Comparison of ENCODE assay signal across 9 cellular contexts in the genomic region with DNA sequence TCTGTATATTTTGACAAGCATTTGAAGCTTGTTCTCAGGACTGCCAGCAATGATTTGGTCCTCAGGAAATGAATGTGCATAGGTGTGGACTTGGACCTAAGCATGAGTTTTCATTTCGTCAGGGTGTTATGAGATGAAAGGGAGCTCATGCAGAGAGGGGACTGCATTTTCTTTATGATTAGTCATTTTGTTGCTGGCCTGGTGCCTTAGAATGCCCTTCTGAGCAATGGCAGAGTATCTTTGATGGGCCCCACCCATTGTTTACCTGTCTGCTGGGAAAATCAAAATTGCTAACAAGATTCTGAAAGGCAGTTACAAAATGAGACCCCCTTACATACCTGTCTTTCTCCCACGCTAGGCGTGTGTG. TPM values are rescaled to one million over a fixed set of nuclear protein-coding genes. Genes with fewer than 3 reads are reported as not detected.
DNase-seq lines count a peak whose midpoint lies in the region; ATAC-seq, FAIRE-seq and TF ChIP-seq lines count a peak whose summit lies in the region.
"Had no signal": no experiment of that assay in that cellular context is flagged by ENCODE, and none has a peak within 500 bp of the region (broad histone marks: within the 10 kb centered on the region; RNA-seq: fewer than 3 reads in every experiment).

No MANE protein-coding gene starts in this region.

- no peak for FAIRE-seq in GM19239 (lab: Jason Lieb, UNC)

- H3K27me3 ChIP-seq in BE2C (peaks cover 4% of the 10 kb centered on the region), gastroesophageal sphincter (peaks cover 3% of the 10 kb centered on the region)
- H3K27me3 ChIP-seq: cardiac muscle cell had no signal

- no peaks in the 10 kb centered on the region for H3K4me1 ChIP-seq in BE2C
- H3K4me1 ChIP-seq in gastroesophageal sphincter: peaks cover 0 to 17% (median 4%) of the 10 kb centered on the region in 3 donors

- ATAC-seq in GM21528 (IDR thresholded peaks at IDR 0.05; ENCODE audit: low FRiP score, unreplicated experiment) (peak; percentile 47), gastroesophageal sphincter (no peak)

- H3K36me3 ChIP-seq in BE2C (no peaks in the 10 kb centered on the region), gastroesophageal sphincter (peaks cover 0 to 15% of the 10 kb centered on the region in 2 donors)
- H3K36me3 ChIP-seq: cardiac muscle cell had no signal

- H3K9me3 ChIP-seq in BE2C (no peaks in the 10 kb centered on the region), gastroesophageal sphincter (no peaks in the 10 kb centered on the region)

- WGBS in gastroesophageal sphincter (ENCODE audit: low coverage in 1 of 2), 2 donors: 75 to 83% methylated on average over 3 of the region's 3 CpGs

- peak overlapping the region in 2 of 4 donors; percentile 21 to 51 for H3K27ac ChIP-seq in gastroesophageal sphincter
- H3K27ac ChIP-seq: cardiac muscle cell had no signal

- DNase-seq in EL (peak; percentile 9), glomerular visceral epithelial cell (ENCODE audit: extremely low spot score) (peak; percentile 30), BE2C (no peak), GM19239 (ENCODE audit: insufficient read length, low spot score) (no peak), activated gamma-delta T cell treated with Interleukin-2 at 50 U/mL for 16 hours (no peak)

- TF ChIP-seq POLR2A in gastroesophageal sphincter (IDR thresholded peaks at IDR 0.05): no peak

- no peak for TF ChIP-seq CTCF in BE2C (IDR thresholded peaks at IDR 0.05; ENCODE audit: low read depth, low read length)
- no peak for TF ChIP-seq CTCF in gastroesophageal sphincter (IDR thresholded peaks at IDR 0.05)

- H3K4me3 ChIP-seq in BE2C (ENCODE audit: low read depth, low read length): no peak overlapping the region
- no peak overlapping the region for H3K4me3 ChIP-seq in gastroesophageal sphincter
- H3K4me3 ChIP-seq: cardiac muscle cell had no signal

- TF ChIP-seq EP300 in Ishikawa (IDR thresholded peaks at IDR 0.05; ENCODE audit: borderline replicate concordance) (peak; percentile 82), gastroesophageal sphincter (IDR thresholded peaks at IDR 0.05) (no peak)

- peak; percentile 26; the same call in 1 of the 2 replicates for TF ChIP-seq RAD21 in Ishikawa (IDR thresholded peaks at IDR 0.05; ENCODE audit: low read depth)

TF ChIP-seq in Ishikawa, 13 proteins besides CTCF, POLR2A, EP300 and RAD21:
- peak; percentile 52; the same call in 1 of the 2 replicates for TF ChIP-seq FOXM1 (IDR thresholded peaks at IDR 0.05; ENCODE audit: borderline replicate concordance, low read depth)
- no peak for TF ChIP-seq REST (IDR thresholded peaks at IDR 0.05; ENCODE audit: low read depth)
- TF ChIP-seq, protein P1, sequence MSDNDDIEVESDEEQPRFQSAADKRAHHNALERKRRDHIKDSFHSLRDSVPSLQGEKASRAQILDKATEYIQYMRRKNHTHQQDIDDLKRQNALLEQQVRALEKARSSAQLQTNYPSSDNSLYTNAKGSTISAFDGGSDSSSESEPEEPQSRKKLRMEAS (IDR thresholded peaks at IDR 0.05): no peak
- 0 out of 2 replicates have a peak, but pooled peaks have one; percentile 22 for TF ChIP-seq YY1 (IDR thresholded peaks at IDR 0.05; ENCODE audit: low read depth)
- no peak for TF ChIP-seq CEBPB (IDR thresholded peaks at IDR 0.05)
- TF ChIP-seq, protein P2, sequence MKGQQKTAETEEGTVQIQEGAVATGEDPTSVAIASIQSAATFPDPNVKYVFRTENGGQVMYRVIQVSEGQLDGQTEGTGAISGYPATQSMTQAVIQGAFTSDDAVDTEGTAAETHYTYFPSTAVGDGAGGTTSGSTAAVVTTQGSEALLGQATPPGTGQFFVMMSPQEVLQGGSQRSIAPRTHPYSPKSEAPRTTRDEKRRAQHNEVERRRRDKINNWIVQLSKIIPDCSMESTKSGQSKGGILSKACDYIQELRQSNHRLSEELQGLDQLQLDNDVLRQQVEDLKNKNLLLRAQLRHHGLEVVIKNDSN (IDR thresholded peaks at IDR 0.05): no peak
- TF ChIP-seq EGR1 (IDR thresholded peaks at IDR 0.05): no peak
- TF ChIP-seq CREB1 (IDR thresholded peaks at IDR 0.05; ENCODE audit: low read depth): no peak
- no peak for TF ChIP-seq TAF1 (IDR thresholded peaks at IDR 0.05; ENCODE audit: low read depth)
- peak; percentile 80 for TF ChIP-seq TEAD4 (IDR thresholded peaks at IDR 0.05)
- TF ChIP-seq TCF12 (IDR thresholded peaks at IDR 0.05; ENCODE audit: low read depth): peak; percentile 58; the same call in 1 of the 2 replicates
- TF ChIP-seq NFIC (IDR thresholded peaks at IDR 0.05): peak; percentile 88
- TF ChIP-seq ZBTB7A (IDR thresholded peaks at IDR 0.05; ENCODE audit: low read depth): no peak
TF ChIP-seq in Ishikawa: peak in this region for 5.

RNA-seq across cellular contexts. Expression of gene MTHFD1L, which starts 51.5 kb away (rescaled TPM):
- 37.5 TPM for polyA plus RNA-seq in BE2C (2012; ENCODE audit: insufficient read depth, insufficient read length, low read depth)
- 10 to 100 TPM in 1 of 4 donors, 1 to 10 TPM in 3; 1.2 to 10.8 (median 4.0) TPM for total RNA-seq in gastroesophageal sphincter

Comparison
In these comparisons a context has a peak if more than half of its experiments do, and no peak if none do; other contexts are left out.
1. DNase-seq: peak in EL (single experiment) and glomerular visceral epithelial cell (single experiment); none in BE2C (single experiment), GM19239 (single experiment) and activated gamma-delta T cell treated with Interleukin-2 at 50 U/mL for 16 hours (single experiment).